Comparison of ENCODE assay signal across 2 cellular contexts in genomic region chr21:45114072-45114471, GRCh38.
A peak's percentile ranks its signal among the peaks of the same experiment; 100 is the strongest.
TF ChIP-seq lines count a peak whose summit lies in the region.

No MANE protein-coding gene starts in this region.

TF ChIP-seq in HepG2, 621 proteins besides CTCF, POLR2A, EP300 and RAD21:
- 0 out of 2 replicates have a peak, but pooled peaks have one; percentile 29 for TF ChIP-seq MNT (IDR thresholded peaks at IDR 0.05)
- TF ChIP-seq ZNF224 (CRISPR knock-in tag; IDR thresholded peaks at IDR 0.05), result no peak
- no peak for TF ChIP-seq MTF2 (CRISPR knock-in tag; IDR thresholded peaks at IDR 0.05; ENCODE audit: borderline replicate concordance)

TF ChIP-seq in K562, 482 proteins besides CTCF, POLR2A, EP300 and RAD21:
- TF ChIP-seq MAFG (tag; conservative IDR thresholded peaks at IDR 0.05), result peak; percentile 37; the same call in 1 of the 2 replicates
- TF ChIP-seq SIRT6 (IDR thresholded peaks at IDR 0.05; ENCODE audit: low read depth, low read length), result no peak
- TF ChIP-seq TEAD4 (IDR thresholded peaks at IDR 0.05; ENCODE audit: low read length), result peak; percentile 46; the same call in 1 of the 2 replicates
- TF ChIP-seq TEAD4 (CRISPR knock-in tag; IDR thresholded peaks at IDR 0.05; ENCODE audit: borderline replicate concordance), result no peak
- no peak for TF ChIP-seq ZNF449 (CRISPR knock-in tag; IDR thresholded peaks at IDR 0.05)
- peak; percentile 55; the same call in 1 of the 2 replicates for TF ChIP-seq FOXJ2 (tag; IDR thresholded peaks at IDR 0.05)
- TF ChIP-seq CEBPG (CRISPR knock-in tag; IDR thresholded peaks at IDR 0.05), result no peak
- peak; percentile 45 to 48 for TF ChIP-seq CEBPG (tag; conservative IDR thresholded peaks at IDR 0.05 in 1 of 2, IDR thresholded peaks at IDR 0.05 in 1 of 2)
- TF ChIP-seq ARID3A (IDR thresholded peaks at IDR 0.05; ENCODE audit: borderline replicate concordance, low read depth, low read length), result no peak
- TF ChIP-seq TAL1 (IDR thresholded peaks at IDR 0.05), result peak; percentile 21; the same call in 1 of the 2 replicates
- TF ChIP-seq BRF2 (IDR thresholded peaks at IDR 0.05; ENCODE audit: borderline replicate concordance, insufficient read depth, insufficient read length), result no peak
- TF ChIP-seq SOX6 (IDR thresholded peaks at IDR 0.05), result peak; percentile 27; the same call in 1 of the 2 replicates
- no peak for TF ChIP-seq STAT5B (CRISPR knock-in tag; IDR thresholded peaks at IDR 0.05)
- no peak for TF ChIP-seq RBM14 (IDR thresholded peaks at IDR 0.05; ENCODE audit: borderline replicate concordance, insufficient read depth, low read depth, low read length)
- TF ChIP-seq ZNF639 (CRISPR knock-in tag; conservative IDR thresholded peaks at IDR 0.05 in 1 of 2, IDR thresholded peaks at IDR 0.05 in 1 of 2), result peak in 1 of 2 experiments; percentile 44; a peak in 1 of 4 replicates
- peak; percentile 57 for TF ChIP-seq CBFA2T3 (IDR thresholded peaks at IDR 0.05)
- TF ChIP-seq CHCHD3 (CRISPR knock-in tag; IDR thresholded peaks at IDR 0.05), result no peak
- peak; percentile 86 for TF ChIP-seq CEBPB (tag; IDR thresholded peaks at IDR 0.05)
- TF ChIP-seq KDM4B (IDR thresholded peaks at IDR 0.05; ENCODE audit: borderline replicate concordance in 2 of 2, low read depth in 1 of 2), result no peak
- no peak for TF ChIP-seq PHF21A (IDR thresholded peaks at IDR 0.05; ENCODE audit: borderline replicate concordance, low read depth)
- TF ChIP-seq ESRRA (IDR thresholded peaks at IDR 0.05; ENCODE audit: borderline replicate concordance, low read depth), result peak; percentile 57; the same call in 1 of the 2 replicates
- TF ChIP-seq FOSL1 (tag; conservative IDR thresholded peaks at IDR 0.05), result 0 out of 2 replicates have a peak, but pooled peaks have one; percentile 34
- peak in 1 of 2 experiments; percentile 43; a peak in 1 of 4 replicates for TF ChIP-seq RCOR1 (IDR thresholded peaks at IDR 0.05; ENCODE audit: borderline replicate concordance in 1 of 2, low read depth in 2 of 2, low read length in 2 of 2)
- TF ChIP-seq GTF2F1 (IDR thresholded peaks at IDR 0.05; ENCODE audit: low read depth, low read length), result no peak
- TF ChIP-seq MYBL2 (IDR thresholded peaks at IDR 0.05; ENCODE audit: low read depth), result no peak
- no peak for TF ChIP-seq MYBL2 (CRISPR knock-in tag; IDR thresholded peaks at IDR 0.05; ENCODE audit: borderline replicate concordance)
- TF ChIP-seq ETV1 (tag; conservative IDR thresholded peaks at IDR 0.05; ENCODE audit: low read depth), result 0 out of 2 replicates have a peak, but pooled peaks have one; percentile 31
- TF ChIP-seq TAF9B (IDR thresholded peaks at IDR 0.05; ENCODE audit: partially characterized antibody), result no peak
- no peak for TF ChIP-seq SMC3 (conservative IDR thresholded peaks at IDR 0.05; ENCODE audit: insufficient read depth, low read depth, low read length)
- no peak for TF ChIP-seq BDP1 (IDR thresholded peaks at IDR 0.05; ENCODE audit: insufficient read depth, insufficient read length)
- TF ChIP-seq CBFA2T2 (conservative IDR thresholded peaks at IDR 0.05), result peak; percentile 19; the same call in 1 of the 2 replicates
- TF ChIP-seq ARID1B (IDR thresholded peaks at IDR 0.05), result peak; percentile 25; the same call in 1 of the 2 replicates
- no peak for TF ChIP-seq ZNF280B (CRISPR knock-in tag; IDR thresholded peaks at IDR 0.05)
- TF ChIP-seq ZNF274 (IDR thresholded peaks at IDR 0.05; ENCODE audit: borderline replicate concordance, low read depth, low read length), result no peak
- TF ChIP-seq XRCC5 (IDR thresholded peaks at IDR 0.05; ENCODE audit: low read depth, low read length), result no peak
- no peak for TF ChIP-seq ZBTB12 (CRISPR knock-in tag; IDR thresholded peaks at IDR 0.05)
- peak; percentile 8 for TF ChIP-seq MEIS2 (IDR thresholded peaks at IDR 0.05; ENCODE audit: partially characterized antibody)
- peak; percentile 39; the same call in 1 of the 2 replicates for TF ChIP-seq CTBP1 (IDR thresholded peaks at IDR 0.05; ENCODE audit: borderline replicate concordance)
- no peak for TF ChIP-seq ZNF217 (CRISPR knock-in tag; IDR thresholded peaks at IDR 0.05)
- no peak for TF ChIP-seq ID3 (CRISPR knock-in tag; IDR thresholded peaks at IDR 0.05)
- peak; percentile 54; the same call in 1 of the 2 replicates for TF ChIP-seq ID3 (tag; IDR thresholded peaks at IDR 0.05)
- 0 out of 2 replicates have a peak, but pooled peaks have one; percentile 20 for TF ChIP-seq TCF3 (CRISPR knock-in tag; IDR thresholded peaks at IDR 0.05)
- TF ChIP-seq ZNF197 (CRISPR knock-in tag; IDR thresholded peaks at IDR 0.05; ENCODE audit: low read depth), result no peak
- no peak for TF ChIP-seq HMGXB4 (CRISPR knock-in tag; IDR thresholded peaks at IDR 0.05)
